ENCODE assay signal across 13 cellular contexts in genomic region chr7:36747251-36747968, GRCh38. TPM values are rescaled to one million over a fixed set of nuclear protein-coding genes. Genes with fewer than 3 reads are reported as not detected.
DNase-seq lines count a peak whose midpoint lies in the region; ATAC-seq and TF ChIP-seq lines count a peak whose summit lies in the region.
"Had no signal": no experiment of that assay in that cellular context is flagged by ENCODE, and none has a peak within 500 bp of the region (broad histone marks: within the 10 kb centered on the region; RNA-seq: fewer than 3 reads in every experiment).

No MANE protein-coding gene starts in this region.

- DNase-seq in ACHN, result peak; percentile 30
- DNase-seq in astrocyte of the hippocampus (ENCODE audit: low read depth, low spot score), result peak; percentile 93
- DNase-seq in left lobe of liver (ENCODE audit: low spot score), result peak; percentile 56
- DNase-seq in T-cell, result no peak
- no peak for DNase-seq in colonic mucosa
- no peak for DNase-seq in activated CD4-positive, CD25-positive, alpha-beta regulatory T cell treated with anti-CD3 and anti-CD28 coated beads, Interleukin-2, amount 50 U/mL, for 72 hours
- DNase-seq in NCI-H2227 treated with DMSO at 0.1 percent for 48 hours (lab: John Stamatoyannopoulos, UW), result no peak
- DNase-seq: activated CD4-positive, alpha-beta memory T cell treated with anti-CD3 and anti-CD28 coated beads, Interleukin-2, amount 10 ng/mL, durations not matched to agents 7 days and 5 days; adrenal gland; NCI-H1417 treated with DMSO at 0.1 percent for 48 hours; stimulated activated CD4-positive, alpha-beta T cell treated with anti-CD3 and anti-CD28 coated beads, Interleukin-2, amount 100 ng/mL, for 48 hours had no signal

- TF ChIP-seq CTCF in HEK293 (tag by site-specific recombination; IDR thresholded peaks at IDR 0.05), result no peak
- TF ChIP-seq CTCF in colonic mucosa (IDR thresholded peaks at IDR 0.05), result no peak

- no peak overlapping the region for H3K4me3 Mint-ChIP-seq in T-cell
- H3K4me3 Mint-ChIP-seq: activated CD4-positive, alpha-beta memory T cell treated with anti-CD3 and anti-CD28 coated beads, Interleukin-2, amount 10 ng/mL, durations not matched to agents 7 days and 5 days had no signal

- no peaks in the 10 kb centered on the region for H3K9me3 ChIP-seq in HEK293 (ENCODE audit: control insufficient read depth, insufficient read depth, low read depth, low read length)
- no peaks in the 10 kb centered on the region for H3K9me3 ChIP-seq in colonic mucosa
- H3K9me3 ChIP-seq: adrenal gland had no signal

- peaks cover 15 to 22% (median 16%) of the 10 kb centered on the region in 3 donors for H3K4me1 Mint-ChIP-seq in T-cell

- intact Hi-C loops in colonic mucosa (cut with DNase I), result no loop called here

- POLR2A ChIA-PET in HEK293 (lab: Yijun Ruan, JAX), result no interaction called here
- POLR2A ChIA-PET in T-cell (lab: Charles Lee), result interaction anchor here in 1 of 2 donors (0.8 kb wide), 1 partner anchor 17 kb away, joined by 3 read pairs; no protein-coding TSS in a partner anchor

- peaks cover 0 to 8% (median 0%) of the 10 kb centered on the region in 3 donors for H3K9me3 Mint-ChIP-seq in T-cell

- H3K36me3 Mint-ChIP-seq in T-cell, result no peaks in the 10 kb centered on the region

- H3K27ac Mint-ChIP-seq in T-cell, result no peak overlapping the region
- H3K27ac Mint-ChIP-seq: activated CD4-positive, alpha-beta memory T cell treated with anti-CD3 and anti-CD28 coated beads, Interleukin-2, amount 10 ng/mL, durations not matched to agents 7 days and 5 days had no signal

- CTCF ChIA-PET in HEK293 (lab: Yijun Ruan, JAX) (interaction anchor here (0.5 to 1.2 kb wide), 4 partner anchors 20 to 453 kb away, joined by 3 to 4 read pairs (median 4); no protein-coding TSS in a partner anchor), T-cell (lab: Charles Lee) (interaction anchor here in 1 of 2 donors (0.6 kb wide), 1 partner anchor 18 kb away, joined by 7 read pairs; no protein-coding TSS in a partner anchor)

- H3K36me3 ChIP-seq in HEK293 (ENCODE audit: control insufficient read depth in 2 of 2, insufficient read depth in 1 of 2, low read length in 2 of 2), result no peaks in the 10 kb centered on the region
- no peaks in the 10 kb centered on the region for H3K36me3 ChIP-seq in colonic mucosa
- H3K36me3 ChIP-seq: adrenal gland; BLaER1 treated with 17β-estradiol and CSF1 and Interleukin-3, amounts not matched to agents 10 nM and 100 nM had no signal

- H3K27me3 Mint-ChIP-seq in T-cell, result no peaks in the 10 kb centered on the region

- ATAC-seq in left lobe of liver (peak; percentile 65), T-cell (replicated peaks in 1 of 4) (no peak)

- no peaks in the 10 kb centered on the region for H3K4me1 ChIP-seq in HEK293 (ENCODE audit: control insufficient read depth, insufficient read depth, low read length)
- H3K4me1 ChIP-seq in colonic mucosa, result no peaks in the 10 kb centered on the region
- H3K4me1 ChIP-seq: adrenal gland had no signal

- in situ Hi-C loops in ACHN (cut with HindIII; ENCODE audit: low pct_ligation_motif_present, low pct_unique_long_range_greater_than_20kb, low sequenced_read_pairs), result no loop called here

- H3K27ac ChIP-seq in HEK293 (ENCODE audit: extremely low read depth, low read depth, low read length) (no peak overlapping the region), colonic mucosa (no peak overlapping the region)
- H3K27ac ChIP-seq: adrenal gland had no signal

- no peak overlapping the region for H3K9ac ChIP-seq in colonic mucosa (ENCODE audit: low read depth in 2 of 2, low read length in 2 of 2)
- H3K9ac ChIP-seq: BLaER1 treated with 17β-estradiol and CSF1 and Interleukin-3, amounts not matched to agents 10 nM and 100 nM had no signal

- no peaks in the 10 kb centered on the region for H3K27me3 ChIP-seq in colonic mucosa
- H3K27me3 ChIP-seq: adrenal gland; BLaER1 treated with 17β-estradiol and CSF1 and Interleukin-3, amounts not matched to agents 10 nM and 100 nM had no signal

- H3K4me3 ChIP-seq in HEK293 (ENCODE audit: low read depth, low read length) (no peak overlapping the region), colonic mucosa (no peak overlapping the region)
- H3K4me3 ChIP-seq: adrenal gland; BLaER1 treated with 17β-estradiol and CSF1 and Interleukin-3, amounts not matched to agents 10 nM and 100 nM had no signal

TF ChIP-seq in HEK293, 187 proteins besides CTCF, POLR2A, EP300 and RAD21:
- no peak for TF ChIP-seq TCF7L2 (IDR thresholded peaks at IDR 0.05; ENCODE audit: borderline replicate concordance, low read depth, low read length)
- no peak for TF ChIP-seq ZNF600 (tag by site-specific recombination; IDR thresholded peaks at IDR 0.05)
- TF ChIP-seq, protein P1, sequence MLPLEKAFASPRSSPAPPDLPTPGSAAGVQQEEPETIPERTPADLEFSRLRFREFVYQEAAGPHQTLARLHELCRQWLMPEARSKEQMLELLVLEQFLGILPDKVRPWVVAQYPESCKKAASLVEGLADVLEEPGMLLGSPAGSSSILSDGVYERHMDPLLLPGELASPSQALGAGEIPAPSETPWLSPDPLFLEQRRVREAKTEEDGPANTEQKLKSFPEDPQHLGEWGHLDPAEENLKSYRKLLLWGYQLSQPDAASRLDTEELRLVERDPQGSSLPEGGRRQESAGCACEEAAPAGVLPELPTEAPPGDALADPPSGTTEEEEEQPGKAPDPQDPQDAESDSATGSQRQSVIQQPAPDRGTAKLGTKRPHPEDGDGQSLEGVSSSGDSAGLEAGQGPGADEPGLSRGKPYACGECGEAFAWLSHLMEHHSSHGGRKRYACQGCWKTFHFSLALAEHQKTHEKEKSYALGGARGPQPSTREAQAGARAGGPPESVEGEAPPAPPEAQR (tag by site-specific recombination; IDR thresholded peaks at IDR 0.05), result no peak
- peak; percentile 60 for TF ChIP-seq GLIS1 (tag by site-specific recombination; IDR thresholded peaks at IDR 0.05)
- no peak for TF ChIP-seq ZNF26 (tag by site-specific recombination; IDR thresholded peaks at IDR 0.05)
- no peak for TF ChIP-seq GLI4 (tag by site-specific recombination; IDR thresholded peaks at IDR 0.05)
- TF ChIP-seq ZIC2 (tag by site-specific recombination; IDR thresholded peaks at IDR 0.05), result peak; percentile 24; the same call in 1 of the 2 replicates

RNA-seq across cellular contexts. Expression of gene AOAH, which starts 23.1 kb away (rescaled TPM):
- 3.3 TPM for total RNA-seq in left lobe of liver
- total RNA-seq in T-cell, result 10 to 100 TPM; 13.0 to 78.5 (median 27.5) TPM
- total RNA-seq in colonic mucosa, result 10 to 100 TPM; 22.2 to 46.1 TPM

Comparison
In these comparisons a context has a peak if more than half of its experiments do, and no peak if none do; other contexts are left out.
1. DNase-seq: peak in ACHN (single experiment), astrocyte of the hippocampus (single experiment) and left lobe of liver (single experiment); none in T-cell (0 of 34), colonic mucosa (single experiment), activated CD4-positive, CD25-positive, alpha-beta regulatory T cell treated with anti-CD3 and anti-CD28 coated beads, Interleukin-2, amount 50 U/mL, for 72 hours (single experiment) and NCI-H2227 treated with DMSO at 0.1 percent for 48 hours (single experiment).